Comparison of ENCODE assay signal across 5 cellular contexts in genomic region chr7:127056202-127056601, GRCh38.
"Had no signal": no experiment of that assay in that cellular context is flagged by ENCODE, and none has a peak within 500 bp of the region (broad histone marks: within the 10 kb centered on the region; RNA-seq: fewer than 3 reads in every experiment).

No MANE protein-coding gene starts in this region.

- H3K4me3 Mint-ChIP-seq: GM23338, H9 had no signal

- H3K4me2 ChIP-seq: GM23338 had no signal

- ATAC-seq: GM23338, K562 had no signal

- H3K4me3 ChIP-seq: GM23338, K562 had no signal

- H2AFZ ChIP-seq: GM23338 had no signal

- H3K4me1 Mint-ChIP-seq: GM23338, H9 had no signal

- H3K9me3 Mint-ChIP-seq: GM23338, H9 had no signal

- H3K27ac Mint-ChIP-seq: GM23338, H9 had no signal

- DNase-seq: H9, HCEC 1CT, IMR-90 had no signal
